ENCODE assay signal across 10 cellular contexts in genomic region chr19:50794778-50795664, GRCh38. TPM values are rescaled to one million over a fixed set of nuclear protein-coding genes. Genes with fewer than 3 reads are reported as not detected.
DNase-seq lines count a peak whose midpoint lies in the region; ATAC-seq, FAIRE-seq and TF ChIP-seq lines count a peak whose summit lies in the region.
"Had no signal": no experiment of that assay in that cellular context is flagged by ENCODE, and none has a peak within 500 bp of the region (broad histone marks: within the 10 kb centered on the region; RNA-seq: fewer than 3 reads in every experiment).

No MANE protein-coding gene starts in this region.

- ATAC-seq in mucosa of descending colon: peak; percentile 53

- intact Hi-C loops in mucosa of descending colon (cut with DNase I, micrococcal nuclease): no loop called here

- FAIRE-seq in frontal cortex (lab: Jason Lieb, UNC): no peak

- DNase-seq in NCI-H1417 (lab: John Stamatoyannopoulos, UW): peak in 2 of 3 experiments; percentile 26 to 31
- no peak for DNase-seq in NCI-H1417 treated with DMSO at 0.1 percent for 48 hours (lab: John Stamatoyannopoulos, UW)
- DNase-seq in HL-60 (ENCODE audit: low read depth in 1 of 2, low spot score in 1 of 2): peak; percentile 65 to 67
- peak; percentile 57 for DNase-seq in SW480 (ENCODE audit: low spot score)
- DNase-seq in mucosa of descending colon: peak in 2 of 3 donors; percentile 52 to 54
- no peak for DNase-seq in frontal cortex (ENCODE audit: low spot score in 2 of 2)
- no peak for DNase-seq in AG08395 (ENCODE audit: low spot score)
- no peak for DNase-seq in middle frontal gyrus (ENCODE audit: extremely low spot score, low spot score)

- TF ChIP-seq CTCF in HL-60 (IDR thresholded peaks at IDR 0.05; ENCODE audit: insufficient read depth, low read length) (peak; percentile 9), mucosa of descending colon (IDR thresholded peaks at IDR 0.05) (no peak)

- no peaks in the 10 kb centered on the region for H3K4me1 ChIP-seq in mucosa of descending colon (ENCODE audit: low read depth)

- H3K9me3 ChIP-seq in mucosa of descending colon: no peaks in the 10 kb centered on the region
- H3K9me3 ChIP-seq: body of pancreas had no signal

- H3K4me3 ChIP-seq in HL-60 (replicated peaks; ENCODE audit: insufficient read depth, low read length): no peak overlapping the region
- no peak overlapping the region for H3K4me3 ChIP-seq in mucosa of descending colon
- H3K4me3 ChIP-seq: body of pancreas had no signal

- no peaks in the 10 kb centered on the region for H3K36me3 ChIP-seq in mucosa of descending colon (ENCODE audit: low read depth)

- H3K27ac ChIP-seq in HL-60 (replicated peaks): peak overlapping the region; percentile 4; the same call in 1 of the 2 replicates
- H3K27ac ChIP-seq: body of pancreas had no signal

- no peaks in the 10 kb centered on the region for H3K27me3 ChIP-seq in HL-60 (ENCODE audit: insufficient read depth, poor library complexity, severe bottlenecking)
- H3K27me3 ChIP-seq: body of pancreas had no signal

RNA-seq across cellular contexts. Expression of gene ACP4, which starts 4.8 kb away (rescaled TPM):
- not detected for total RNA-seq in mucosa of descending colon
- not detected for total RNA-seq in frontal cortex
- total RNA-seq: body of pancreas, mononuclear cell had no signal

RNA-seq across cellular contexts. Expression of gene GPR32, which starts 24.8 kb away (rescaled TPM):
- not detected for total RNA-seq in mucosa of descending colon
- total RNA-seq in frontal cortex: not detected
- total RNA-seq: body of pancreas, mononuclear cell had no signal

RNA-seq across cellular contexts. Expression of gene KLK1, which starts 28.6 kb away (rescaled TPM):
- total RNA-seq in mucosa of descending colon: 100 to 1,000 TPM in 1 of 3 donors, 10 to 100 TPM in 2; 29.3 to 130 (median 80.6) TPM
- total RNA-seq in frontal cortex: not detected
- total RNA-seq: mononuclear cell had no signal

RNA-seq across cellular contexts. Expression of gene KLK15, which starts 38.4 kb away (rescaled TPM):
- total RNA-seq in mucosa of descending colon (1 to 10 TPM in 2 of 3 donors, under 1 TPM in 1; 0.92 to 3.3 (median 2.3) TPM), frontal cortex (not detected)
- total RNA-seq: body of pancreas, mononuclear cell had no signal

RNA-seq across cellular contexts. Expression of gene KLK3, which starts 59.7 kb away (rescaled TPM):
- 1 to 10 TPM; 3.7 to 9.0 (median 4.8) TPM for total RNA-seq in mucosa of descending colon
- not detected for total RNA-seq in frontal cortex
- total RNA-seq: body of pancreas had no signal

Comparison
In these comparisons a context has a peak if more than half of its experiments do, and no peak if none do; other contexts are left out.
1. DNase-seq: peak in NCI-H1417 (2 of 3), HL-60 (2 of 2), SW480 (single experiment) and mucosa of descending colon (2 of 3); none in NCI-H1417 treated with DMSO at 0.1 percent for 48 hours (single experiment), frontal cortex (0 of 2), AG08395 (single experiment) and middle frontal gyrus (single experiment).
2. RNA of gene KLK1, which starts 28.6 kb away (total RNA-seq): 29.3 to 130 TPM in mucosa of descending colon; not detected in frontal cortex (single experiment); every median in the first group is over 10 times any median in the second.